8 cellular contexts compared by ENCODE assay signal in genomic region chr2:170812716-170813585, GRCh38. TPM values are rescaled to one million over a fixed set of nuclear protein-coding genes. Genes with fewer than 3 reads are reported as not detected.
DNase-seq lines count a peak whose midpoint lies in the region; ATAC-seq and TF ChIP-seq lines count a peak whose summit lies in the region.

No MANE protein-coding gene starts in this region.

- H3K36me3 ChIP-seq in brain microvascular endothelial cell (replicated peaks), result no peaks in the 10 kb centered on the region

- H3K4me3 ChIP-seq in brain microvascular endothelial cell (ENCODE audit: low read depth, low read length), result no peak overlapping the region

- ATAC-seq in GM19324 (IDR thresholded peaks at IDR 0.05; ENCODE audit: low FRiP score, unreplicated experiment), result no peak
- ATAC-seq in HG02678 (IDR thresholded peaks at IDR 0.05; ENCODE audit: unreplicated experiment), result no peak

- DNase-seq in DMS 273 treated with DMSO at 0.1 percent for 48 hours (lab: John Stamatoyannopoulos, UW), result peak; percentile 30
- DNase-seq in HT1080 (ENCODE audit: low read depth), result peak; percentile 57
- peak; percentile 93 for DNase-seq in NCI-H69 (lab: John Stamatoyannopoulos, UW)
- DNase-seq in brain microvascular endothelial cell, result peak; percentile 81
- peak; percentile 97 for DNase-seq in inferior parietal cortex (ENCODE audit: extremely low spot score)
- DNase-seq in superior temporal gyrus (ENCODE audit: extremely low spot score), result peak; percentile 97

- H3K27me3 ChIP-seq in brain microvascular endothelial cell (replicated peaks), result peaks cover 42% of the 10 kb centered on the region

- H3K27ac ChIP-seq in brain microvascular endothelial cell, result no peak overlapping the region

- TF ChIP-seq CTCF in brain microvascular endothelial cell (IDR thresholded peaks at IDR 0.05; ENCODE audit: low read depth, low read length, missing control alignments), result peak; percentile 61

- in situ Hi-C loops in brain microvascular endothelial cell (cut with HindIII; ENCODE audit: low pct_ligation_motif_present, low sequenced_read_pairs), result loop anchor here (25.0 kb wide), 1 partner anchor 401 kb away; no protein-coding TSS in a partner anchor

RNA-seq across cellular contexts. Expression of gene GAD1, which starts 3.7 kb away (rescaled TPM):
- 2.4 and 3.7 TPM in 2 replicates for total RNA-seq in HT1080 (2014; rRNA removed; shearing (Covaris generic))
- 2.4 and 3.7 TPM in 2 replicates for polyA plus RNA-seq in HT1080 (2015; cell fraction: cytosol; rRNA removed)
- 6.6 and 7.5 TPM in 2 replicates for polyA plus RNA-seq in HT1080 (2015; cell fraction: nucleus; rRNA removed)

RNA-seq across cellular contexts. Expression of gene ERICH2, which starts 42.8 kb away (rescaled TPM):
- total RNA-seq in HT1080 (2014; rRNA removed; shearing (Covaris generic)), result not detected in 2 replicates
- 0.20 TPM in 1 of 2 replicates, not detected in the other for polyA plus RNA-seq in HT1080 (2015; cell fraction: cytosol; rRNA removed)
- polyA plus RNA-seq in HT1080 (2015; cell fraction: nucleus; rRNA removed), result not detected in 2 replicates

Comparison
In these comparisons a context has a peak if more than half of its experiments do, and no peak if none do; other contexts are left out.
1. DNase-seq: peak in every context shown above with its lines; median percentile 97 in inferior parietal cortex; 97 in superior temporal gyrus; 93 in NCI-H69; 81 in brain microvascular endothelial cell; 57 in HT1080; 30 in DMS 273 treated with DMSO at 0.1 percent for 48 hours.